ENCODE assay signal across 8 cellular contexts in genomic region chr5:62307364-62307689, GRCh38. TPM values are rescaled to one million over a fixed set of nuclear protein-coding genes. Genes with fewer than 3 reads are reported as not detected.
A peak's percentile ranks its signal among the peaks of the same experiment; 100 is the strongest.
DNase-seq lines count a peak whose midpoint lies in the region; ATAC-seq and TF ChIP-seq lines count a peak whose summit lies in the region.

No MANE protein-coding gene starts in this region.

- peaks cover 61% of the 10 kb centered on the region for H3K79me2 ChIP-seq in OCI-LY3 (ENCODE audit: low read length)

- peak overlapping the region; percentile 90 for H3K4me3 ChIP-seq in OCI-LY3 (ENCODE audit: low read length)
- H3K4me3 ChIP-seq in neuronal stem cell (ENCODE audit: low read length in 2 of 2), result peak overlapping the region; percentile 86 to 100

- H3K9me3 ChIP-seq in CD4-positive, alpha-beta T cell (ENCODE audit: control insufficient read depth, low read length), result no peaks in the 10 kb centered on the region
- H3K9me3 ChIP-seq in OCI-LY3 (ENCODE audit: insufficient read depth, low read length), result no peaks in the 10 kb centered on the region
- H3K9me3 ChIP-seq in neuronal stem cell (replicated peaks in 1 of 2; ENCODE audit: control insufficient read depth in 2 of 2, insufficient read depth in 1 of 2, low read depth in 1 of 2, low read length in 2 of 2), result no peaks in the 10 kb centered on the region

- H3K9me3 Mint-ChIP-seq in CD4-positive, alpha-beta T cell, result no peaks in the 10 kb centered on the region
- no peaks in the 10 kb centered on the region for H3K9me3 Mint-ChIP-seq in endothelial cell (ENCODE audit: unreplicated experiment)

- H2AFZ ChIP-seq in OCI-LY3 (ENCODE audit: low read depth, low read length) (no peak overlapping the region), neuronal stem cell (ENCODE audit: low read length) (peak overlapping the region; percentile 90)

- TF ChIP-seq CTCF in CD4-positive, alpha-beta T cell (IDR thresholded peaks at IDR 0.05), result no peak
- TF ChIP-seq CTCF in OCI-LY3 (IDR thresholded peaks at IDR 0.05; ENCODE audit: low read depth, low read length) (no peak), endothelial cell (IDR thresholded peaks at IDR 0.05; ENCODE audit: unreplicated experiment) (no peak)

- H3K9ac ChIP-seq in OCI-LY3 (ENCODE audit: low read length) (peak overlapping the region; percentile 89), neuronal stem cell (ENCODE audit: low read depth, low read length, poor library complexity) (no peak overlapping the region)

- no peak overlapping the region for H2BK12ac ChIP-seq in neuronal stem cell (ENCODE audit: low read length)

- DNase-seq in CD4-positive, alpha-beta T cell, result no peak
- no peak for DNase-seq in endothelial cell (ENCODE audit: low spot score)
- DNase-seq in neuronal stem cell (ENCODE audit: low spot score), result no peak
- no peak for DNase-seq in NCI-H2029 treated with DMSO at 0.1 percent for 48 hours (lab: John Stamatoyannopoulos, UW)
- no peak for DNase-seq in Kasumi-1 (lab: John Stamatoyannopoulos, UW)

- H4K8ac ChIP-seq in neuronal stem cell (ENCODE audit: low read depth, low read length), result no peak overlapping the region

- H2BK15ac ChIP-seq in neuronal stem cell (ENCODE audit: low read length), result no peak overlapping the region

- no peak overlapping the region for H4K91ac ChIP-seq in neuronal stem cell (ENCODE audit: low read depth, low read length, poor library complexity)

- H3K36me3 ChIP-seq in OCI-LY3 (replicated peaks; ENCODE audit: low read depth, low read length) (peaks cover 12% of the 10 kb centered on the region), neuronal stem cell (replicated peaks in 1 of 2; ENCODE audit: control insufficient read depth in 2 of 2, insufficient read depth in 2 of 2, low read length in 2 of 2) (peaks cover 0 to 34% of the 10 kb centered on the region in 2 donors)

- no peak overlapping the region for H3K23ac ChIP-seq in neuronal stem cell (ENCODE audit: low read depth, low read length, poor library complexity)

- H3K4me2 ChIP-seq in OCI-LY3 (ENCODE audit: low read length) (peak overlapping the region; percentile 82), neuronal stem cell (ENCODE audit: insufficient read depth, low read length, poor library complexity, severe bottlenecking) (peak overlapping the region; percentile 64)

- H3K4me1 Mint-ChIP-seq in CD4-positive, alpha-beta T cell (ENCODE audit: low read depth), result peaks cover 69% of the 10 kb centered on the region
- peaks cover 21% of the 10 kb centered on the region for H3K4me1 Mint-ChIP-seq in endothelial cell (ENCODE audit: unreplicated experiment)

- peaks cover 5% of the 10 kb centered on the region for H3K79me1 ChIP-seq in neuronal stem cell (ENCODE audit: low read depth, low read length)

- ATAC-seq in CD4-positive, alpha-beta T cell (ENCODE audit: poor library complexity), result no peak
- ATAC-seq in GM21786 (IDR thresholded peaks at IDR 0.05; ENCODE audit: unreplicated experiment), result no peak
- ATAC-seq in HG02852 (IDR thresholded peaks at IDR 0.05; ENCODE audit: unreplicated experiment), result no peak

- H2BK120ac ChIP-seq in neuronal stem cell (ENCODE audit: low read depth, low read length), result no peak overlapping the region

- peaks cover 49% of the 10 kb centered on the region for H3K36me3 Mint-ChIP-seq in CD4-positive, alpha-beta T cell (ENCODE audit: low read depth)
- H3K36me3 Mint-ChIP-seq in endothelial cell (ENCODE audit: low read depth, unreplicated experiment), result peaks cover 4% of the 10 kb centered on the region

- peaks cover 22% of the 10 kb centered on the region for H3K4me1 ChIP-seq in OCI-LY3 (ENCODE audit: low read length)
- peaks cover 4 to 5% of the 10 kb centered on the region in 2 donors for H3K4me1 ChIP-seq in neuronal stem cell (ENCODE audit: control insufficient read depth in 2 of 2, insufficient read depth in 1 of 2, low read depth in 1 of 2, low read length in 2 of 2)

- H3K14ac ChIP-seq in neuronal stem cell (ENCODE audit: low read length), result no peak overlapping the region

- no peak overlapping the region for H3K18ac ChIP-seq in neuronal stem cell (ENCODE audit: low read length)

- intact Hi-C loops in CD4-positive, alpha-beta T cell (cut with DNase I, micrococcal nuclease), result loop anchor here (1.0 to 10.0 kb wide), 6 partner anchors 34 to 105 kb away; partner anchors contain the start of genes DIMT1 (in 1 of the 2) and IPO11 (in 1 of the 2)

- peaks cover 46% of the 10 kb centered on the region for H4K20me1 ChIP-seq in OCI-LY3 (ENCODE audit: insufficient read depth, low read length)

- no peak overlapping the region for H2AK5ac ChIP-seq in neuronal stem cell (ENCODE audit: low read depth, low read length)

- POLR2A ChIA-PET in CD4-positive, alpha-beta T cell (lab: Charles Lee), result interaction anchor here (0.7 to 1.7 kb wide), 6 partner anchors 8 to 97 kb away, joined by 4 to 7 read pairs (median 4); partner anchors contain the start of gene DIMT1

- no peaks in the 10 kb centered on the region for H3K27me3 ChIP-seq in CD4-positive, alpha-beta T cell (ENCODE audit: control insufficient read depth, insufficient read depth, low read length)
- H3K27me3 ChIP-seq in OCI-LY3 (ENCODE audit: low read depth, low read length), result no peaks in the 10 kb centered on the region
- no peaks in the 10 kb centered on the region for H3K27me3 ChIP-seq in neuronal stem cell (ENCODE audit: control insufficient read depth in 3 of 3, insufficient read depth in 3 of 3, low read depth in 1 of 3, low read length in 3 of 3)

- H3K4me3 Mint-ChIP-seq in CD4-positive, alpha-beta T cell, result peak overlapping the region; percentile 92
- H3K4me3 Mint-ChIP-seq in endothelial cell (ENCODE audit: unreplicated experiment), result peak overlapping the region; percentile 96

- CTCF ChIA-PET in CD4-positive, alpha-beta T cell (lab: Charles Lee), result interaction anchor here (0.8 to 1.4 kb wide), 4 partner anchors 10 to 21 kb away, joined by 3 to 4 read pairs (median 3); no protein-coding TSS in a partner anchor

- peak overlapping the region; percentile 84 for H3K27ac ChIP-seq in CD4-positive, alpha-beta T cell (ENCODE audit: low read depth, low read length)
- H3K27ac ChIP-seq in OCI-LY3 (ENCODE audit: low read length) (peak overlapping the region; percentile 76), neuronal stem cell (replicated peaks; ENCODE audit: low read length) (no peak overlapping the region)

- no peak overlapping the region for H3K4ac ChIP-seq in neuronal stem cell (ENCODE audit: low read length)

- H2BK5ac ChIP-seq in neuronal stem cell (ENCODE audit: low read length), result no peak overlapping the region

- H3K27me3 Mint-ChIP-seq in CD4-positive, alpha-beta T cell, result no peaks in the 10 kb centered on the region
- peaks cover 9% of the 10 kb centered on the region for H3K27me3 Mint-ChIP-seq in endothelial cell (ENCODE audit: unreplicated experiment)

- WGBS in neuronal stem cell (ENCODE audit: extremely low coverage in 2 of 2, insufficient read length in 2 of 2, insufficient replicate concordance in 1 of 2), 2 donors, result no CpG with 5 or more reads among the region's 9 CpGs

- peak overlapping the region; percentile 94 for H3K27ac Mint-ChIP-seq in CD4-positive, alpha-beta T cell
- H3K27ac Mint-ChIP-seq in endothelial cell (ENCODE audit: unreplicated experiment), result peak overlapping the region; percentile 87

RNA-seq across cellular contexts. Expression of gene KIF2A, which starts 1.3 kb away (rescaled TPM):
- total RNA-seq in CD4-positive, alpha-beta T cell, result 10 to 100 TPM; 78.4 to 81.8 TPM
- 56.8 TPM for total RNA-seq in endothelial cell (ENCODE audit: unreplicated experiment)
- polyA plus RNA-seq in neuronal stem cell (2013, experiment 1 of 2), result 70.1 TPM
- polyA plus RNA-seq in neuronal stem cell (2013, experiment 2 of 2), result 70.2 TPM
